In the genomic region with DNA sequence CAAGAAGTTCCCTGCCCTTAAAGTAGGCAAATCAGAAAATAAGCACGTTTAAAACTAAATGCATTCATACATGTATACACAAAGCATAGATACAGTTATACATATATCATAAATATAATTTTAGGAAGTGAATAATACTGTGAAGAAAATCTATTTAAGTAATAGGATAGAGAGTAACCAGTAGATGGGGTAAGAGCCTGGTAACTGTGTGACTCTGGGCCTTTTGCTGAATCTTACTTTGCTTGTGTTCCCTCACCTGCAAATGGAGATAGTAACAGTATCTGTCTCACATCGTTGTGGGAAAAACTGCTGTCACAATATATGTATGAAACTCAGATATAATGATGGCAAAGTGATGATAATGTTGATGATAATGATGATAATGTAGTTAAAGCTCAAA, we compare ENCODE assay signal across 25 cellular contexts. TPM values are rescaled to one million over a fixed set of nuclear protein-coding genes. Genes with fewer than 3 reads are reported as not detected.
DNase-seq lines count a peak whose midpoint lies in the region; ATAC-seq and TF ChIP-seq lines count a peak whose summit lies in the region.
"Had no signal": no experiment of that assay in that cellular context is flagged by ENCODE, and none has a peak within 500 bp of the region (broad histone marks: within the 10 kb centered on the region; RNA-seq: fewer than 3 reads in every experiment).

No MANE protein-coding gene starts in this region.

- no peak overlapping the region for H3K4me3 Mint-ChIP-seq in MCF 10A (ENCODE audit: unreplicated experiment)
- H3K4me3 Mint-ChIP-seq: activated CD4-positive, alpha-beta T cell treated with anti-CD3 and anti-CD28 coated beads for 36 hours; stimulated activated effector memory CD8-positive, alpha-beta T cell treated with anti-CD3 and anti-CD28 coated beads, Interleukin-12 subunit alpha, Interleukin-12 subunit beta, amount 100 ng/mL, for 72 hours; T-helper 2 cell treated with Interferon-gamma antibody and Interleukin-4, amounts not matched to agents 5 μg/mL and 100 μg/mL, for 36 hours had no signal

- no peaks in the 10 kb centered on the region for H3K9me3 ChIP-seq in breast epithelium
- no peaks in the 10 kb centered on the region for H3K9me3 ChIP-seq in OCI-LY3 (ENCODE audit: insufficient read depth, low read length)
- H3K9me3 ChIP-seq: esophagus muscularis mucosa had no signal

- H3K36me3 ChIP-seq in breast epithelium (no peaks in the 10 kb centered on the region), OCI-LY3 (replicated peaks; ENCODE audit: low read depth, low read length) (no peaks in the 10 kb centered on the region)
- H3K36me3 ChIP-seq: brain microvascular endothelial cell, esophagus muscularis mucosa had no signal

- TF ChIP-seq CTCF in MCF 10A (IDR thresholded peaks at IDR 0.05; ENCODE audit: unreplicated experiment) (no peak), breast epithelium (IDR thresholded peaks at IDR 0.05) (no peak), OCI-LY3 (IDR thresholded peaks at IDR 0.05; ENCODE audit: low read depth, low read length) (peak; percentile 52)

- no peak overlapping the region for H3K27ac ChIP-seq in breast epithelium
- H3K27ac ChIP-seq in OCI-LY3 (ENCODE audit: low read length), result no peak overlapping the region
- H3K27ac ChIP-seq: brain microvascular endothelial cell, esophagus muscularis mucosa had no signal

- no peak overlapping the region for H2AFZ ChIP-seq in OCI-LY3 (ENCODE audit: low read depth, low read length)

- POLR2A ChIA-PET in MCF 10A (lab: Yijun Ruan, JAX), result no interaction called here

- H3K27ac Mint-ChIP-seq in MCF 10A (ENCODE audit: low read depth, unreplicated experiment), result no peak overlapping the region
- H3K27ac Mint-ChIP-seq: activated CD4-positive, alpha-beta T cell treated with anti-CD3 and anti-CD28 coated beads for 36 hours; activated T-helper 2 cell treated with anti-CD3 and anti-CD28 coated beads, Interferon-gamma antibody, Interleukin-2, Interleukin-4, amounts not matched to agents 10 μg/mL and 5 μg/mL and 100 μg/mL, durations not matched to agents 14 hours and 24 hours and 36 hours; stimulated activated effector memory CD8-positive, alpha-beta T cell treated with anti-CD3 and anti-CD28 coated beads, Interleukin-12 subunit alpha, Interleukin-12 subunit beta, amount 100 ng/mL, for 72 hours; T-helper 2 cell treated with Interferon-gamma antibody and Interleukin-4, amounts not matched to agents 5 μg/mL and 100 μg/mL, for 36 hours had no signal

- DNase-seq in MCF 10A (ENCODE audit: unreplicated experiment) (peak; percentile 5), breast epithelium (ENCODE audit: low spot score in 2 of 2) (no peak), T47D (ENCODE audit: low read depth in 1 of 2, low spot score in 1 of 2) (peak; percentile 26 to 38), GM19238 (ENCODE audit: insufficient read length, low spot score) (no peak), D341Med (ENCODE audit: low spot score) (no peak), SHP77 (lab: John Stamatoyannopoulos, UW) (no peak)
- DNase-seq: activated CD4-positive, alpha-beta T cell treated with anti-CD3 and anti-CD28 coated beads for 36 hours; brain microvascular endothelial cell; C1 segment of cervical spinal cord; DMS53; HCEC 1CT; NCI-H1105; NCI-H2107; NCI-H69; stimulated activated CD4-positive, alpha-beta T cell treated with anti-CD3 and anti-CD28 coated beads, Interleukin-15, amount 100 ng/mL, for 24 hours had no signal

- ATAC-seq in GM19324 (IDR thresholded peaks at IDR 0.05; ENCODE audit: low FRiP score, unreplicated experiment), result no peak
- ATAC-seq: activated CD4-positive, alpha-beta T cell treated with anti-CD3 and anti-CD28 coated beads for 36 hours; left lobe of liver; stimulated activated effector memory CD8-positive, alpha-beta T cell treated with anti-CD3 and anti-CD28 coated beads, Interleukin-12 subunit alpha, Interleukin-12 subunit beta, amount 100 ng/mL, for 72 hours had no signal

- H3K36me3 Mint-ChIP-seq in MCF 10A (ENCODE audit: insufficient read depth, unreplicated experiment), result no peaks in the 10 kb centered on the region
- H3K36me3 Mint-ChIP-seq: stimulated activated effector memory CD8-positive, alpha-beta T cell treated with anti-CD3 and anti-CD28 coated beads, Interleukin-12 subunit alpha, Interleukin-12 subunit beta, amount 100 ng/mL, for 72 hours had no signal

- in situ Hi-C loops in T47D (cut with HindIII; ENCODE audit: low pct_unique_long_range_greater_than_20kb, low sequenced_read_pairs), result no loop called here

- no peaks in the 10 kb centered on the region for H3K27me3 ChIP-seq in breast epithelium
- H3K27me3 ChIP-seq in OCI-LY3 (ENCODE audit: low read depth, low read length), result 0 out of 2 replicates have a peak, but pooled peaks cover 4% of the 10 kb centered on the region
- H3K27me3 ChIP-seq: brain microvascular endothelial cell, esophagus muscularis mucosa had no signal

- no peaks in the 10 kb centered on the region for H3K4me1 Mint-ChIP-seq in MCF 10A (ENCODE audit: insufficient read depth, unreplicated experiment)
- H3K4me1 Mint-ChIP-seq: stimulated activated effector memory CD8-positive, alpha-beta T cell treated with anti-CD3 and anti-CD28 coated beads, Interleukin-12 subunit alpha, Interleukin-12 subunit beta, amount 100 ng/mL, for 72 hours had no signal

- no peaks in the 10 kb centered on the region for H3K79me2 ChIP-seq in OCI-LY3 (ENCODE audit: low read length)

- H3K4me1 ChIP-seq in breast epithelium, result no peaks in the 10 kb centered on the region
- H3K4me1 ChIP-seq in OCI-LY3 (ENCODE audit: low read length), result no peaks in the 10 kb centered on the region
- H3K4me1 ChIP-seq: esophagus muscularis mucosa had no signal

- TF ChIP-seq POLR2A in breast epithelium (IDR thresholded peaks at IDR 0.05), result no peak

- CTCF ChIA-PET in MCF 10A (lab: Yijun Ruan, JAX), result interaction anchor here (0.6 to 1.4 kb wide), 5 partner anchors 11 to 199 kb away, joined by 3 to 7 read pairs (median 4); no protein-coding TSS in a partner anchor

- intact Hi-C loops in MCF 10A (cut with micrococcal nuclease), result loop anchor here (1.0 kb wide), 1 partner anchor 75 kb away; no protein-coding TSS in a partner anchor
- intact Hi-C loops in breast epithelium (cut with DNase I; ENCODE audit: low total_unique reads), result no loop called here

- no peaks in the 10 kb centered on the region for H3K9me3 Mint-ChIP-seq in MCF 10A (ENCODE audit: unreplicated experiment)
- H3K9me3 Mint-ChIP-seq: activated T-helper 2 cell treated with anti-CD3 and anti-CD28 coated beads, Interferon-gamma antibody, Interleukin-2, Interleukin-4, amounts not matched to agents 10 μg/mL and 5 μg/mL and 100 μg/mL, durations not matched to agents 14 hours and 24 hours and 36 hours; stimulated activated effector memory CD8-positive, alpha-beta T cell treated with anti-CD3 and anti-CD28 coated beads, Interleukin-12 subunit alpha, Interleukin-12 subunit beta, amount 100 ng/mL, for 72 hours; T-helper 2 cell treated with Interferon-gamma antibody and Interleukin-4, amounts not matched to agents 5 μg/mL and 100 μg/mL, for 36 hours had no signal

- BruUV-seq in MCF 10A (replicated peaks; lab: Mats Ljungman, UMichigan), result no TSS peak

- H3K4me2 ChIP-seq in OCI-LY3 (ENCODE audit: low read length), result no peak overlapping the region

- H3K4me3 ChIP-seq in breast epithelium (no peak overlapping the region), OCI-LY3 (ENCODE audit: low read length) (no peak overlapping the region)
- H3K4me3 ChIP-seq: esophagus muscularis mucosa had no signal

- no peaks in the 10 kb centered on the region for H3K27me3 Mint-ChIP-seq in MCF 10A (ENCODE audit: insufficient read depth, unreplicated experiment)

- H4K20me1 ChIP-seq in OCI-LY3 (ENCODE audit: insufficient read depth, low read length), result no peaks in the 10 kb centered on the region

- no peak overlapping the region for H3K9ac ChIP-seq in OCI-LY3 (ENCODE audit: low read length)

RNA-seq across cellular contexts. Expression of a gene that starts 29.9 kb away (rescaled TPM):
- not detected in 2 replicates for total RNA-seq in MCF 10A (2022)
- total RNA-seq in breast epithelium, result 1 to 10 TPM in 1 of 3 donors, under 1 TPM in 2; 0.66 to 7.8 (median 0.73) TPM
- total RNA-seq: A673; activated CD4-positive, alpha-beta T cell treated with anti-CD3 and anti-CD28 coated beads for 36 hours; activated T-helper 2 cell treated with anti-CD3 and anti-CD28 coated beads, Interferon-gamma antibody, Interleukin-2, Interleukin-4, amounts not matched to agents 10 μg/mL and 5 μg/mL and 100 μg/mL, durations not matched to agents 14 hours and 24 hours and 36 hours; dermis microvascular lymphatic vessel endothelial cell; glomerular endothelial cell had no signal

Comparison
In these comparisons a context has a peak if more than half of its experiments do, and no peak if none do; other contexts are left out.
1. DNase-seq: peak in MCF 10A (single experiment) and T47D (2 of 2); none in breast epithelium (0 of 2), GM19238 (single experiment), D341Med (single experiment) and SHP77 (0 of 2).